Comparison of ENCODE assay signal across 20 cellular contexts in genomic region chr2:139529045-139529444, GRCh38.
DNase-seq lines count a peak whose midpoint lies in the region; FAIRE-seq and TF ChIP-seq lines count a peak whose summit lies in the region.
"Had no signal": no experiment of that assay in that cellular context is flagged by ENCODE, and none has a peak within 500 bp of the region (broad histone marks: within the 10 kb centered on the region; RNA-seq: fewer than 3 reads in every experiment).

No MANE protein-coding gene starts in this region.

- no peak overlapping the region for H3K27ac ChIP-seq in astrocyte (ENCODE audit: low read depth, low read length)
- H3K27ac ChIP-seq: breast epithelium, GM23248 had no signal

- no peak for TF ChIP-seq CTCF in astrocyte (IDR thresholded peaks at IDR 0.05; ENCODE audit: insufficient read depth, low read depth, low read length)
- TF ChIP-seq CTCF in nephron progenitor cell (IDR thresholded peaks at IDR 0.05), result no peak

- CTCF ChIA-PET in HEK293T (lab: Yijun Ruan, JAX), result no interaction called here

- no peak overlapping the region for H3K4me3 ChIP-seq in astrocyte (ENCODE audit: insufficient read depth, low read depth, low read length)
- H3K4me3 ChIP-seq: breast epithelium, GM23248 had no signal

- no peaks in the 10 kb centered on the region for H3K27me3 ChIP-seq in astrocyte (ENCODE audit: insufficient read depth, low read length)
- H3K27me3 ChIP-seq: breast epithelium had no signal

- H3K79me2 ChIP-seq in astrocyte (ENCODE audit: insufficient read depth, low read length), result no peaks in the 10 kb centered on the region

- H3K36me3 ChIP-seq in astrocyte (ENCODE audit: insufficient read depth, low read length), result no peaks in the 10 kb centered on the region
- H3K36me3 ChIP-seq: breast epithelium had no signal

- H3K9me3 Mint-ChIP-seq in astrocyte (ENCODE audit: unreplicated experiment), result no peaks in the 10 kb centered on the region
- H3K9me3 Mint-ChIP-seq in nephron progenitor cell, result no peaks in the 10 kb centered on the region

- H3K9ac ChIP-seq in astrocyte (ENCODE audit: low read length), result no peak overlapping the region
- H3K9ac ChIP-seq: GM23248 had no signal

- no peak overlapping the region for H2AFZ ChIP-seq in astrocyte (ENCODE audit: low read depth, low read length)
- H2AFZ ChIP-seq: GM23248 had no signal

- H3K27ac Mint-ChIP-seq in astrocyte (ENCODE audit: unreplicated experiment) (peak overlapping the region; percentile 35), nephron progenitor cell (no peak overlapping the region)
- H3K27ac Mint-ChIP-seq: natural killer cell had no signal

- no peak overlapping the region for H3K4me2 ChIP-seq in astrocyte (ENCODE audit: low read length)

- H3K4me1 Mint-ChIP-seq in astrocyte (ENCODE audit: low read depth, unreplicated experiment), result peaks cover 4% of the 10 kb centered on the region
- peaks cover 15% of the 10 kb centered on the region for H3K4me1 Mint-ChIP-seq in nephron progenitor cell
- H3K4me1 Mint-ChIP-seq: natural killer cell had no signal

- DNase-seq in Ammon's horn (ENCODE audit: low spot score), result peak; percentile 31
- DNase-seq in HEK293T (ENCODE audit: extremely low spot score), result peak; percentile 45
- peak; percentile 0 for DNase-seq in astrocyte (ENCODE audit: low read depth)
- DNase-seq in nephron progenitor cell, result peak; percentile 4
- DNase-seq in activated CD4-positive, alpha-beta T cell treated with anti-CD3 and anti-CD28 coated beads for 4 hours, result no peak
- DNase-seq in GM03348 (ENCODE audit: low spot score), result no peak
- no peak for DNase-seq in HUDEP-2 (lab: John Stamatoyannopoulos, UW; ENCODE audit: unreplicated experiment in 76 of 76)
- no peak for DNase-seq in HCEC 1CT
- DNase-seq: activated CD8-positive, alpha-beta memory T cell treated with anti-CD3 and anti-CD28 coated beads, Interleukin-2, amount 50 U/mL, for 4 hours; activated naive CD4-positive, alpha-beta T cell; AML-193; DMS53; effector CD4-positive, alpha-beta T cell; GM23248; left ventricle myocardium superior; natural killer cell; NCI-H510A treated with DMSO at 0.1 percent for 48 hours; stimulated activated CD4-positive, alpha-beta T cell treated with anti-CD3 and anti-CD28 coated beads, Interleukin-4, amount 100 ng/mL, for 4 hours; trophoblast cell had no signal

- H3K27me3 Mint-ChIP-seq in astrocyte (ENCODE audit: low read depth, unreplicated experiment) (no peaks in the 10 kb centered on the region), nephron progenitor cell (ENCODE audit: low read depth, poor library complexity) (no peaks in the 10 kb centered on the region)

- H3K4me3 Mint-ChIP-seq in astrocyte (ENCODE audit: unreplicated experiment), result no peak overlapping the region
- no peak overlapping the region for H3K4me3 Mint-ChIP-seq in nephron progenitor cell
- H3K4me3 Mint-ChIP-seq: natural killer cell had no signal

- no peaks in the 10 kb centered on the region for H3K36me3 Mint-ChIP-seq in astrocyte (ENCODE audit: low read depth, unreplicated experiment)
- H3K36me3 Mint-ChIP-seq in nephron progenitor cell (ENCODE audit: low read depth), result no peaks in the 10 kb centered on the region

- H4K20me1 ChIP-seq in astrocyte (ENCODE audit: insufficient read depth, low read length), result no peaks in the 10 kb centered on the region

- H3K9me3 ChIP-seq in astrocyte (ENCODE audit: insufficient read depth, low read depth, low read length), result no peaks in the 10 kb centered on the region
- H3K9me3 ChIP-seq: breast epithelium had no signal

- no peak for FAIRE-seq in astrocyte (lab: Jason Lieb, UNC)

- H3K4me1 ChIP-seq in astrocyte (ENCODE audit: insufficient read depth, low read length), result peaks cover 3% of the 10 kb centered on the region
- H3K4me1 ChIP-seq: breast epithelium had no signal

- POLR2A ChIA-PET in HEK293T (lab: Yijun Ruan, JAX), result no interaction called here

TF ChIP-seq in HEK293T, 16 proteins besides CTCF, POLR2A, EP300 and RAD21:
- TF ChIP-seq ARNT (IDR thresholded peaks at IDR 0.05) (no peak), CTBP1 (IDR thresholded peaks at IDR 0.05; ENCODE audit: borderline replicate concordance) (no peak), ZNF384 (IDR thresholded peaks at IDR 0.05) (peak; percentile 82), FOXK2 (IDR thresholded peaks at IDR 0.05) (no peak), SUZ12 (IDR thresholded peaks at IDR 0.05) (no peak), PKNOX1 (IDR thresholded peaks at IDR 0.05) (peak; percentile 52)
TF ChIP-seq in HEK293T: peak in this region for 2.

Comparison
In these comparisons a context has a peak if more than half of its experiments do, and no peak if none do; other contexts are left out.
1. DNase-seq: peak in Ammon's horn (single experiment), HEK293T (single experiment), astrocyte (single experiment) and nephron progenitor cell (single experiment); none in activated CD4-positive, alpha-beta T cell treated with anti-CD3 and anti-CD28 coated beads for 4 hours (0 of 2), GM03348 (single experiment), HUDEP-2 (0 of 76) and HCEC 1CT (single experiment).